ENCODE assay signal across 21 cellular contexts in the genomic region with DNA sequence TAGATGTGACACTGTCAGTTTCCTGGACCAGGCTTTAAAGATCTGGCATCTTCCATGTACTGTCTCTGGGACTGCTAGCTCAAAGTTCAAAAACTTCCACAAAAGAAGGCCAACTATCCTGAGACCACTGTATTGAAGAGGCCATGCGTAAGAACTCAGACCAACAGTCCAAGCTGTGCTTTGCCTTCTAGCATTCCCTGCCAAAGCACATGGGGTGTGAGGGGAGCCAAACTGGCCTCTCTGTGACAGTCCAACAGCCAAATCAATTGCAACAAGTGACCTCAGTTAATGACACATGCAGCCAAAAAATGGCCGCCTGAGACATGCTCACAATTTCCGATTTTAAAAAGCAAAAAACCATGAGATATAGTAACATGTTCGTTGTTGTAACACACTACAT.
DNase-seq lines count a peak whose midpoint lies in the region; ATAC-seq and TF ChIP-seq lines count a peak whose summit lies in the region.
"Had no signal": no experiment of that assay in that cellular context is flagged by ENCODE, and none has a peak within 500 bp of the region (broad histone marks: within the 10 kb centered on the region; RNA-seq: fewer than 3 reads in every experiment).

No MANE protein-coding gene starts in this region.

- H3K4me2 ChIP-seq in GM23338: no peak overlapping the region
- H3K4me2 ChIP-seq: BLaER1 treated with 17β-estradiol and CSF1 and Interleukin-3, amounts not matched to agents 10 nM and 100 nM had no signal

- H3K4me3 ChIP-seq in GM23338: no peak overlapping the region
- H3K4me3 ChIP-seq in right atrium auricular region: no peak overlapping the region
- no peak overlapping the region for H3K4me3 ChIP-seq in effector memory CD4-positive, alpha-beta T cell (ENCODE audit: insufficient read depth, low read depth, low read length, poor library complexity, severe bottlenecking)
- H3K4me3 ChIP-seq: BLaER1 treated with 17β-estradiol and CSF1 and Interleukin-3, amounts not matched to agents 10 nM and 100 nM had no signal

- H3K4me3 Mint-ChIP-seq in GM23338: no peak overlapping the region
- H3K4me3 Mint-ChIP-seq: CD4-positive, alpha-beta T cell had no signal

- TF ChIP-seq CTCF in GM23338 (conservative IDR thresholded peaks at IDR 0.05; ENCODE audit: low read depth in 2 of 2) (no peak), right atrium auricular region (IDR thresholded peaks at IDR 0.05) (no peak), GM13977 (IDR thresholded peaks at IDR 0.05; ENCODE audit: extremely low read depth, insufficient read depth, missing control alignments) (no peak)

- H3K36me3 Mint-ChIP-seq in GM23338 (ENCODE audit: low read depth): no peaks in the 10 kb centered on the region

- H3K27ac Mint-ChIP-seq in GM23338: no peak overlapping the region
- H3K27ac Mint-ChIP-seq: CD4-positive, alpha-beta T cell had no signal

- no peak for DNase-seq in GM23338 (ENCODE audit: low spot score)
- DNase-seq in Right ventricle myocardium superior: peak; percentile 57
- peak; percentile 69 for DNase-seq in right atrium auricular region (ENCODE audit: low spot score)
- DNase-seq in pons (ENCODE audit: low spot score): peak; percentile 6
- no peak for DNase-seq in effector memory CD4-positive, alpha-beta T cell
- DNase-seq in NCI-H345 (lab: John Stamatoyannopoulos, UW): no peak
- DNase-seq in GM13977 (ENCODE audit: low spot score): no peak
- DNase-seq: CD4-positive, alpha-beta T cell; GOT3; HCEC 1CT; NCI-H1092; NCI-H1436; NCI-H187; NCI-H2081 treated with DMSO at 0.1 percent for 48 hours; NCI-H2171 treated with DMSO at 0.1 percent for 48 hours; NCI-H524 treated with DMSO at 0.1 percent for 48 hours; NCI-H774; PC-3; SHP77 had no signal

- no peaks in the 10 kb centered on the region for H3K79me2 ChIP-seq in GM23338 (replicated peaks; ENCODE audit: insufficient read depth)

- H3K4me1 ChIP-seq in GM23338 (ENCODE audit: insufficient read depth) (peaks cover 12% of the 10 kb centered on the region), right atrium auricular region (no peaks in the 10 kb centered on the region)
- no peaks in the 10 kb centered on the region for H3K4me1 ChIP-seq in effector memory CD4-positive, alpha-beta T cell (ENCODE audit: control insufficient read depth, insufficient read depth, low read length, poor library complexity, severe bottlenecking)
- H3K4me1 ChIP-seq: BLaER1 treated with 17β-estradiol and CSF1 and Interleukin-3, amounts not matched to agents 10 nM and 100 nM had no signal

- peak overlapping the region; percentile 91; the same call in 1 of the 2 replicates for H2AFZ ChIP-seq in GM23338

- H3K27ac ChIP-seq in GM23338 (ENCODE audit: low read depth) (no peak overlapping the region), right atrium auricular region (no peak overlapping the region)
- no peak overlapping the region for H3K27ac ChIP-seq in effector memory CD4-positive, alpha-beta T cell (ENCODE audit: insufficient read depth, low read length, poor library complexity, severe bottlenecking)
- H3K27ac ChIP-seq: BLaER1 treated with 17β-estradiol and CSF1 and Interleukin-3, amounts not matched to agents 10 nM and 100 nM had no signal

- H3K9me3 Mint-ChIP-seq in GM23338: no peaks in the 10 kb centered on the region

- H3K27me3 Mint-ChIP-seq in GM23338 (ENCODE audit: insufficient read depth, low read depth, poor library complexity): no peaks in the 10 kb centered on the region
- H3K27me3 Mint-ChIP-seq: CD4-positive, alpha-beta T cell had no signal

- ATAC-seq in GM23338: no peak
- peak; percentile 97 for ATAC-seq in Right ventricle myocardium superior (ENCODE audit: poor library complexity)
- no peak for ATAC-seq in HG02840 (IDR thresholded peaks at IDR 0.05; ENCODE audit: low FRiP score, unreplicated experiment)
- ATAC-seq: PC-3 had no signal

- intact Hi-C loops in Right ventricle myocardium superior (cut with DNase I): no loop called here

- peaks cover 6% of the 10 kb centered on the region; the same call in 2 of the 3 replicates for H3K4me1 Mint-ChIP-seq in GM23338

- no peaks in the 10 kb centered on the region for H4K20me1 ChIP-seq in GM23338 (replicated peaks; ENCODE audit: insufficient read depth)
- H4K20me1 ChIP-seq: BLaER1 treated with 17β-estradiol and CSF1 and Interleukin-3, amounts not matched to agents 10 nM and 100 nM had no signal

- in situ Hi-C loops in GM13977 (cut with MboI; ENCODE audit: low pct_unique_long_range_greater_than_20kb, low sequenced_read_pairs, unreplicated experiment): no loop called here

- H3K27me3 ChIP-seq in GM23338 (ENCODE audit: insufficient read depth): no peaks in the 10 kb centered on the region
- H3K27me3 ChIP-seq in right atrium auricular region: no peaks in the 10 kb centered on the region
- H3K27me3 ChIP-seq in effector memory CD4-positive, alpha-beta T cell (replicated peaks; ENCODE audit: control insufficient read depth, insufficient read depth, low read length, poor library complexity, severe bottlenecking): no peaks in the 10 kb centered on the region
- H3K27me3 ChIP-seq: BLaER1 treated with 17β-estradiol and CSF1 and Interleukin-3, amounts not matched to agents 10 nM and 100 nM had no signal

- H3K36me3 ChIP-seq in GM23338 (ENCODE audit: insufficient read depth) (no peaks in the 10 kb centered on the region), right atrium auricular region (no peaks in the 10 kb centered on the region)
- H3K36me3 ChIP-seq in effector memory CD4-positive, alpha-beta T cell (ENCODE audit: control insufficient read depth, insufficient read depth, low read length): no peaks in the 10 kb centered on the region
- H3K36me3 ChIP-seq: BLaER1 treated with 17β-estradiol and CSF1 and Interleukin-3, amounts not matched to agents 10 nM and 100 nM had no signal

- H3F3A ChIP-seq in GM23338 (replicated peaks; ENCODE audit: low read depth): no peaks in the 10 kb centered on the region

- no peaks in the 10 kb centered on the region for H3K9me2 ChIP-seq in GM23338 (ENCODE audit: insufficient read depth)

- no peaks in the 10 kb centered on the region for H3K9me3 ChIP-seq in right atrium auricular region
- no peaks in the 10 kb centered on the region for H3K9me3 ChIP-seq in effector memory CD4-positive, alpha-beta T cell (ENCODE audit: control insufficient read depth, low read length)
- H3K9me3 ChIP-seq: BLaER1 treated with 17β-estradiol and CSF1 and Interleukin-3, amounts not matched to agents 10 nM and 100 nM had no signal

TF ChIP-seq in GM23338, 12 proteins besides CTCF, POLR2A, EP300 and RAD21 (continues in another document):
- TF ChIP-seq POLR2AphosphoS5 (IDR thresholded peaks at IDR 0.05; ENCODE audit: low read depth): no peak
- no peak for TF ChIP-seq ZNF114 (CRISPR knock-in tag; IDR thresholded peaks at IDR 0.05)
- TF ChIP-seq NANOG (IDR thresholded peaks at IDR 0.05; ENCODE audit: borderline replicate concordance): no peak
- no peak for TF ChIP-seq JUNB (IDR thresholded peaks at IDR 0.05; ENCODE audit: unreplicated experiment)
- TF ChIP-seq REST (IDR thresholded peaks at IDR 0.05; ENCODE audit: unreplicated experiment): no peak
- no peak for TF ChIP-seq CREB1 (CRISPR knock-in tag; IDR thresholded peaks at IDR 0.05; ENCODE audit: low read depth)

Comparison
In these comparisons a context has a peak if more than half of its experiments do, and no peak if none do; other contexts are left out.
1. DNase-seq: peak in Right ventricle myocardium superior (single experiment), right atrium auricular region (single experiment) and pons (single experiment); none in GM23338 (single experiment), effector memory CD4-positive, alpha-beta T cell (0 of 3), NCI-H345 (single experiment) and GM13977 (single experiment).